Comparison of ENCODE assay signal across 23 cellular contexts in the genomic region with DNA sequence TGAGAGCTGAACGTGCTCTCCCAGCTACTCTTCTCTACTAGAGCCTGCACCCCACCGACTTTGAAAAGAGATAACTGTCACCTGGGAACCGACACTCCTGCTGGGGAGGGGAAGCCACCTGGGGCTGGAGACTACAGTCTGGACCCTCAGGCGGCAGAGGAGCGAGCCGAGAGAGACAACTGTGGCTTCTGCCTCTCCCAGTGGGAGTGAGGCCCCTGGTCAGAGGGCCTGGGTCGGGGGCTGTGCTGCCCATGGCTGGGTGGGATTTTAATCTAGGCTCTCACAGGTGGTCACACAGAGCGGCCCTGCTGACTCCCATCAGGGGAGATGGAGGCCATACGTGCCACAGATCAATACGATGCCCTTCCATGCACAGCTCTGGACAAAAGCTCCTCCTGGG.
DNase-seq lines count a peak whose midpoint lies in the region; TF ChIP-seq lines count a peak whose summit lies in the region.
"Had no signal": no experiment of that assay in that cellular context is flagged by ENCODE, and none has a peak within 500 bp of the region (broad histone marks: within the 10 kb centered on the region; RNA-seq: fewer than 3 reads in every experiment).

No MANE protein-coding gene starts in this region.

- intact Hi-C loops in posterior vena cava (cut with DNase I) = no loop called here

- no peaks in the 10 kb centered on the region for H3K27me3 ChIP-seq in H7 (ENCODE audit: control insufficient read depth, insufficient read depth, low read length)
- H3K27me3 ChIP-seq: MG63 had no signal

- H3K4me3 ChIP-seq in HEK293 (ENCODE audit: low read depth, low read length) (no peak overlapping the region), H7 (ENCODE audit: insufficient read depth, low read depth, low read length) (no peak overlapping the region)
- H3K4me3 ChIP-seq: HAP-1, MG63 had no signal

- no peak overlapping the region for H3K27ac ChIP-seq in HEK293 (ENCODE audit: extremely low read depth, low read depth, low read length)
- H3K27ac ChIP-seq: 22Rv1 had no signal

- DNase-seq in activated CD4-positive, CD25-positive, alpha-beta regulatory T cell treated with anti-CD3 and anti-CD28 coated beads, Interleukin-2, amount 50 U/mL, for 72 hours = peak; percentile 7
- no peak for DNase-seq in activated CD4-positive, CD25-positive, alpha-beta regulatory T cell (lab: John Stamatoyannopoulos, UW)
- DNase-seq in ecto neural progenitor cell (ENCODE audit: low spot score) (peak; percentile 23), posterior vena cava (ENCODE audit: low spot score) (peak; percentile 70), ACHN (no peak), H7 (no peak), NCI-H2171 treated with DMSO at 0.1 percent for 48 hours (lab: John Stamatoyannopoulos, UW) (no peak)
- DNase-seq: COR-L47, DMS 273 treated with DMSO at 0.1 percent for 48 hours, DND-41, Kasumi-1, MG63, NCI-H1092, NCI-H1436 treated with DMSO at 0.1 percent for 48 hours, NCI-H2081, NCI-H510A treated with DMSO at 0.1 percent for 48 hours, NCI-H774, OCI-M1, RPMI8226, SHP77 treated with DMSO at 0.1 percent for 48 hours had no signal

- no peak for TF ChIP-seq CTCF in HEK293 (tag by site-specific recombination; IDR thresholded peaks at IDR 0.05)

- POLR2A ChIA-PET in HEK293 (lab: Yijun Ruan, JAX) = no interaction called here

- no peaks in the 10 kb centered on the region for H3K9me3 ChIP-seq in HEK293 (ENCODE audit: control insufficient read depth, insufficient read depth, low read depth, low read length)
- H3K9me3 ChIP-seq: HAP-1, MG63 had no signal

- CTCF ChIA-PET in HEK293 (lab: Yijun Ruan, JAX) = no interaction called here

- H3K36me3 ChIP-seq in HEK293 (ENCODE audit: control insufficient read depth in 2 of 2, insufficient read depth in 1 of 2, low read length in 2 of 2) = no peaks in the 10 kb centered on the region
- no peaks in the 10 kb centered on the region for H3K36me3 ChIP-seq in H7 (replicated peaks; ENCODE audit: control insufficient read depth, insufficient read depth, low read length)
- H3K36me3 ChIP-seq: HAP-1, MG63 had no signal

- no peaks in the 10 kb centered on the region for H3K4me1 ChIP-seq in HEK293 (ENCODE audit: control insufficient read depth, insufficient read depth, low read length)
- H3K4me1 ChIP-seq: HAP-1 had no signal

- in situ Hi-C loops in ACHN (cut with HindIII; ENCODE audit: low pct_ligation_motif_present, low pct_unique_long_range_greater_than_20kb, low sequenced_read_pairs) = no loop called here

TF ChIP-seq in HEK293, 187 proteins besides CTCF, POLR2A, EP300 and RAD21:
- TF ChIP-seq ZIC2 (tag by site-specific recombination; IDR thresholded peaks at IDR 0.05) (peak; percentile 80), ZBTB21 (tag by site-specific recombination; IDR thresholded peaks at IDR 0.05) (no peak)
TF ChIP-seq in HEK293: peak in this region for 1.

Comparison
In these comparisons a context has a peak if more than half of its experiments do, and no peak if none do; other contexts are left out.
1. DNase-seq: peak in activated CD4-positive, CD25-positive, alpha-beta regulatory T cell treated with anti-CD3 and anti-CD28 coated beads, Interleukin-2, amount 50 U/mL, for 72 hours (single experiment), ecto neural progenitor cell (single experiment) and posterior vena cava (single experiment); none in activated CD4-positive, CD25-positive, alpha-beta regulatory T cell (0 of 4), ACHN (single experiment), H7 (single experiment) and NCI-H2171 treated with DMSO at 0.1 percent for 48 hours (single experiment).